In the genomic region with DNA sequence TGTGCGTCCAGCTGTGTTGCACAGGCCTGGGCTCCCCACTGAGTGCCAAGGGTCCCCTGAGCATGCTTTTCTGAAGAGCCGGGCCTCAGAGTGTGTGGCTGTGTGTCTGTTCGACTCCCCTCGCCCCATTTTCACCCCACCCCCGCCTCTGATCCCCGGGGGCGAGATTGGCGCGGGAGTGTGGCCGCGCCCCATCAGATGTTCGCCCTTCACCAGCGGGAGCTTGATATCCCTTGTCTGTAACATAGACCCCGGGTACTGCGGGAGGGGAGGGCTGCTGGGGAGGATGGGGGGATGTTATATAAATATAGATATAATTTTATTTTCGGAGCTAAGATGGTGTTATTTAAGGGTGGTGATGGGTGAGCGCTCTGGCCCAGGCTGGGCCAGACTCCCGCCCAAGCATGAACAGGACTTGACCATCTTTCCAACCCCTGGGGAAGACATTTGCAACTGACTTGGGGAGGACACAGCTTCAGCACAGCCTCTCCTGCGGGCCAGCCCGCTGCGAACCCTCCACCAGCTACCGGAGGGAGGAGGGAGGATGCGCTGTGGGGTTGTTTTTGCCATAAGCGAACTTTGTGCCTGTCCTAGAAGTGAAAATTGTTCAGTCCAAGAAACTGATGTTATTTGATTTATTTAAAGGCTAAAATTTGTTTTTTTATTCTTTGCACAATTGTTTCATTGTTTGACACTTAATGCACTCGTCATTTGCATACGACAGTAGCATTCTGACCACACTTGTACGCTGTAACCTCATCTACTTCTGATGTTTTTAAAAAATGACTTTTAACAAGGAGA, we compare ENCODE assay signal across 8 cellular contexts. TPM values are rescaled to one million over a fixed set of nuclear protein-coding genes. Genes with fewer than 3 reads are reported as not detected.
DNase-seq lines count a peak whose midpoint lies in the region; ATAC-seq, FAIRE-seq and TF ChIP-seq lines count a peak whose summit lies in the region.

No MANE protein-coding gene starts in this region.

- intact Hi-C loops in dorsolateral prefrontal cortex (cut with DNase I) (loop anchor here (5.0 kb wide), 2 partner anchors 134 to 169 kb away; no protein-coding TSS in a partner anchor), mucosa of descending colon (cut with DNase I, micrococcal nuclease) (loop anchor here (5.0 to 10.0 kb wide), 2 partner anchors 186 to 189 kb away; no protein-coding TSS in a partner anchor), aorta (cut with DNase I) (loop anchor here (5.0 kb wide), 2 partner anchors 36 to 169 kb away; no protein-coding TSS in a partner anchor)

- no peak for FAIRE-seq in HTR-8/SVneo (lab: Jason Lieb, UNC)

- no peak for TF ChIP-seq CTCF in C4-2B (conservative IDR thresholded peaks at IDR 0.05)
- TF ChIP-seq CTCF in dorsolateral prefrontal cortex (IDR thresholded peaks at IDR 0.05 in 54 of 56, conservative IDR thresholded peaks at IDR 0.05 in 2 of 56; ENCODE audit: low read depth in 1 of 56, partially characterized antibody in 56 of 56): peak in 1 of 56 donors; percentile 6
- TF ChIP-seq CTCF in mucosa of descending colon (IDR thresholded peaks at IDR 0.05): no peak

- peaks cover 12% of the 10 kb centered on the region for H3K36me3 ChIP-seq in MG63
- no peaks in the 10 kb centered on the region for H3K36me3 ChIP-seq in mucosa of descending colon (ENCODE audit: low read depth)
- no peaks in the 10 kb centered on the region for H3K36me3 ChIP-seq in aorta (ENCODE audit: control insufficient read depth in 1 of 2, insufficient read depth in 2 of 2, low read length in 1 of 2)

- ATAC-seq in mucosa of descending colon: no peak
- no peak for ATAC-seq in aorta (ENCODE audit: low FRiP score)

- H3K27me3 ChIP-seq in MG63 (no peaks in the 10 kb centered on the region), dorsolateral prefrontal cortex (no peaks in the 10 kb centered on the region), aorta (ENCODE audit: control insufficient read depth in 1 of 2, insufficient read depth in 2 of 2, low read length in 1 of 2) (no peaks in the 10 kb centered on the region)

- peaks cover 20% of the 10 kb centered on the region for H3K4me1 ChIP-seq in mucosa of descending colon (ENCODE audit: low read depth)
- H3K4me1 ChIP-seq in aorta (ENCODE audit: control insufficient read depth in 1 of 2, insufficient read depth in 2 of 2, low read length in 2 of 2): no peaks in the 10 kb centered on the region

- WGBS in aorta, 2 donors: 1 to 3% methylated on average over 27 of the region's 27 CpGs

- H3K4me3 ChIP-seq in MG63: peak overlapping the region; percentile 71
- H3K4me3 ChIP-seq in dorsolateral prefrontal cortex: peak overlapping the region; percentile 75 to 100 (median 96)
- H3K4me3 ChIP-seq in mucosa of descending colon: peak overlapping the region; percentile 97
- H3K4me3 ChIP-seq in aorta (ENCODE audit: low read length in 2 of 2): peak overlapping the region; percentile 73 to 81

- H3K9me3 ChIP-seq in MG63 (no peaks in the 10 kb centered on the region), mucosa of descending colon (no peaks in the 10 kb centered on the region), aorta (ENCODE audit: control insufficient read depth, low read length) (no peaks in the 10 kb centered on the region)

- no peak for DNase-seq in MG63
- peak in 3 of 10 donors; percentile 29 to 61 (median 47) for DNase-seq in dorsolateral prefrontal cortex
- DNase-seq in mucosa of descending colon: no peak
- no peak for DNase-seq in aorta
- no peak for DNase-seq in stimulated activated CD4-positive, alpha-beta T cell treated with anti-CD3 and anti-CD28 coated beads, Interleukin-15, amount 100 ng/mL, for 24 hours
- no peak for DNase-seq in HTR-8/SVneo (ENCODE audit: insufficient read length, low spot score)
- no peak for DNase-seq in stimulated activated CD4-positive, alpha-beta T cell treated with anti-CD3 and anti-CD28 coated beads, Interleukin-2, amount 100 ng/mL, for 48 hours

- H3K27ac ChIP-seq in C4-2B (peak overlapping the region; percentile 97), dorsolateral prefrontal cortex (peak overlapping the region; percentile 88 to 100 (median 99)), aorta (ENCODE audit: low read depth in 1 of 2, low read length in 2 of 2) (peak overlapping the region; percentile 83 to 96)

RNA-seq across cellular contexts. Expression of a gene that starts 1.6 kb away (rescaled TPM):
- 65.2 and 65.4 TPM in 2 replicates for total RNA-seq in MG63 (2014; rRNA removed; shearing (Covaris generic); ENCODE audit: low replicate concordance)
- total RNA-seq in dorsolateral prefrontal cortex (100 to 1,000 TPM; 206 to 544 (median 321) TPM), mucosa of descending colon (100 to 1,000 TPM in 2 of 3 donors, 10 to 100 TPM in 1; 75.5 to 616 (median 104) TPM), aorta (1,000 to 10,000 TPM in 1 of 2 donors, 100 to 1,000 TPM in 1; 271 to 1,049 TPM)
- polyA plus RNA-seq in aorta: 100 to 1,000 TPM; 150 to 580 TPM
